40 cellular contexts compared by ENCODE assay signal in genomic region chr9:110561826-110562225, GRCh38. TPM values are rescaled to one million over a fixed set of nuclear protein-coding genes. Genes with fewer than 3 reads are reported as not detected.
"Had no signal": no experiment of that assay in that cellular context is flagged by ENCODE, and none has a peak within 500 bp of the region (broad histone marks: within the 10 kb centered on the region; RNA-seq: fewer than 3 reads in every experiment).

No MANE protein-coding gene starts in this region.

- H3K36me3 ChIP-seq: adrenal gland, ascending aorta, brain microvascular endothelial cell, breast epithelium, cardiac muscle cell had no signal

- H3K4me1 ChIP-seq: adrenal gland, body of pancreas, breast epithelium had no signal

- H3K4me3 Mint-ChIP-seq: activated naive CD4-positive, alpha-beta T cell treated with anti-CD3 and anti-CD28 coated beads for 36 hours; activated naive CD4-positive, alpha-beta T cell treated with anti-CD3 and anti-CD28 coated beads, Interleukin-2, amount 50 U/mL, for 24 hours; activated naive CD8-positive, alpha-beta T cell; activated naive CD8-positive, alpha-beta T cell treated with anti-CD3 and anti-CD28 coated beads for 36 hours; activated naive CD8-positive, alpha-beta T cell treated with anti-CD3 and anti-CD28 coated beads, Interleukin-2, amount 10 ng/mL, durations not matched to agents 7 days and 5 days; activated naive CD8-positive, alpha-beta T cell treated with anti-CD3 and anti-CD28 coated beads, Interleukin-2, amount 50 U/mL, for 24 hours; activated T-cell treated with anti-CD3 and anti-CD28 coated beads, Interleukin-2, amount 50 U/mL, for 24 hours; activated T-cell treated with anti-CD3 and anti-CD28 coated beads, Interleukin-2, amount 50 U/mL, for 4 hours; activated T-cell treated with anti-CD3 and anti-CD28 coated beads, Interleukin-2, amount 50 U/mL, for 72 hours; activated T-helper 1 cell treated with anti-CD3 and anti-CD28 coated beads, Interleukin-12 subunit alpha, Interleukin-12 subunit beta, Interleukin-2, Interleukin-4 antibody, amounts not matched to agents 30 ng/mL and 10 ng/mL and 1 ng/mL, durations not matched to agents 14 hours and 24 hours and 36 hours; activated T-helper 17 cell treated with anti-CD3 and anti-CD28 coated beads, Interleukin-2, amount 50 U/mL, for 72 hours; brain; central memory CD8-positive, alpha-beta T cell had no signal

- ATAC-seq: activated naive CD4-positive, alpha-beta T cell treated with anti-CD3 and anti-CD28 coated beads, Interleukin-2, amount 50 U/mL, for 72 hours; activated naive CD8-positive, alpha-beta T cell treated with anti-CD3 and anti-CD28 coated beads, Interleukin-2, amount 50 U/mL, for 24 hours; activated T-cell treated with anti-CD3 and anti-CD28 coated beads, Interleukin-2, amount 50 U/mL, for 4 hours; activated T-cell treated with anti-CD3 and anti-CD28 coated beads, Interleukin-2, amount 50 U/mL, for 72 hours; activated T-helper 17 cell treated with anti-CD3 and anti-CD28 coated beads, Interleukin-2, amount 50 U/mL, for 72 hours; body of pancreas had no signal

- H3K27me3 Mint-ChIP-seq: activated naive CD8-positive, alpha-beta T cell treated with anti-CD3 and anti-CD28 coated beads for 36 hours; activated naive CD8-positive, alpha-beta T cell treated with anti-CD3 and anti-CD28 coated beads, Interleukin-2, amount 10 ng/mL, durations not matched to agents 7 days and 5 days; activated T-cell treated with anti-CD3 and anti-CD28 coated beads, Interleukin-2, amount 50 U/mL, for 24 hours; central memory CD8-positive, alpha-beta T cell had no signal

- H3K36me3 Mint-ChIP-seq: activated naive CD4-positive, alpha-beta T cell treated with anti-CD3 and anti-CD28 coated beads, Interleukin-2, amount 50 U/mL, for 24 hours; activated naive CD4-positive, alpha-beta T cell treated with anti-CD3 and anti-CD28 coated beads, Interleukin-2, amount 50 U/mL, for 72 hours; activated naive CD8-positive, alpha-beta T cell; activated naive CD8-positive, alpha-beta T cell treated with anti-CD3 and anti-CD28 coated beads for 36 hours; activated naive CD8-positive, alpha-beta T cell treated with anti-CD3 and anti-CD28 coated beads, Interleukin-2, amount 10 ng/mL, durations not matched to agents 7 days and 5 days; brain had no signal

- H3K9me3 ChIP-seq: adrenal gland, ascending aorta, body of pancreas, breast epithelium had no signal

- H3K27me3 ChIP-seq: adrenal gland, ascending aorta, brain microvascular endothelial cell, breast epithelium, cardiac muscle cell had no signal

- FAIRE-seq: astrocyte, bronchial epithelial cell had no signal

- H3K4me1 Mint-ChIP-seq: activated naive CD4-positive, alpha-beta T cell treated with anti-CD3 and anti-CD28 coated beads, Interleukin-2, amount 50 U/mL, for 24 hours; activated naive CD8-positive, alpha-beta T cell treated with anti-CD3 and anti-CD28 coated beads for 36 hours; activated naive CD8-positive, alpha-beta T cell treated with anti-CD3 and anti-CD28 coated beads, Interleukin-2, amount 10 ng/mL, durations not matched to agents 7 days and 5 days; activated naive CD8-positive, alpha-beta T cell treated with anti-CD3 and anti-CD28 coated beads, Interleukin-2, amount 50 U/mL, for 24 hours; activated T-helper 17 cell treated with anti-CD3 and anti-CD28 coated beads, Interleukin-2, amount 50 U/mL, for 72 hours; brain; central memory CD8-positive, alpha-beta T cell had no signal

- H3K27ac Mint-ChIP-seq: activated naive CD4-positive, alpha-beta T cell treated with anti-CD3 and anti-CD28 coated beads for 36 hours; activated naive CD4-positive, alpha-beta T cell treated with anti-CD3 and anti-CD28 coated beads, Interleukin-2, amount 50 U/mL, for 24 hours; activated naive CD4-positive, alpha-beta T cell treated with anti-CD3 and anti-CD28 coated beads, Interleukin-2, amount 50 U/mL, for 72 hours; activated naive CD8-positive, alpha-beta T cell; activated naive CD8-positive, alpha-beta T cell treated with anti-CD3 and anti-CD28 coated beads for 36 hours; activated naive CD8-positive, alpha-beta T cell treated with anti-CD3 and anti-CD28 coated beads, Interleukin-2, amount 10 ng/mL, durations not matched to agents 7 days and 5 days; activated naive CD8-positive, alpha-beta T cell treated with anti-CD3 and anti-CD28 coated beads, Interleukin-2, amount 50 U/mL, for 24 hours; activated T-cell treated with anti-CD3 and anti-CD28 coated beads, Interleukin-2, amount 50 U/mL, for 24 hours; activated T-cell treated with anti-CD3 and anti-CD28 coated beads, Interleukin-2, amount 50 U/mL, for 72 hours; activated T-helper 1 cell treated with anti-CD3 and anti-CD28 coated beads, Interleukin-12 subunit alpha, Interleukin-12 subunit beta, Interleukin-2, Interleukin-4 antibody, amounts not matched to agents 30 ng/mL and 10 ng/mL and 1 ng/mL, durations not matched to agents 14 hours and 24 hours and 36 hours; activated T-helper 17 cell treated with anti-CD3 and anti-CD28 coated beads, Interleukin-2, amount 50 U/mL, for 72 hours; activated T-helper 2 cell treated with anti-CD3 and anti-CD28 coated beads, Interferon-gamma antibody, Interleukin-2, Interleukin-4, amounts not matched to agents 10 μg/mL and 5 μg/mL and 100 μg/mL, durations not matched to agents 14 hours and 24 hours and 36 hours; brain had no signal

- DNase-seq: activated effector memory CD4-positive, alpha-beta T cell treated with anti-CD3 and anti-CD28 coated beads, Interleukin-2, amount 50 U/mL, for 16 hours; activated effector memory CD4-positive, alpha-beta T cell treated with Interleukin-2 at 50 U/mL for 16 hours; activated gamma-delta T cell; activated gamma-delta T cell treated with Interleukin-2 at 50 U/mL for 16 hours; activated naive CD4-positive, alpha-beta T cell; activated naive CD4-positive, alpha-beta T cell treated with anti-CD3 and anti-CD28 coated beads for 36 hours; activated naive CD4-positive, alpha-beta T cell treated with anti-CD3 and anti-CD28 coated beads, Interleukin-2, amount 50 U/mL, for 16 hours; activated naive CD4-positive, alpha-beta T cell treated with Interleukin-2 at 50 U/mL for 16 hours; activated naive CD8-positive, alpha-beta T cell treated with anti-CD3 and anti-CD28 coated beads for 36 hours; activated naive CD8-positive, alpha-beta T cell treated with anti-CD3 and anti-CD28 coated beads, Interleukin-2, amount 10 ng/mL, durations not matched to agents 7 days and 5 days; activated naive CD8-positive, alpha-beta T cell treated with anti-CD3 and anti-CD28 coated beads, Interleukin-2, amount 50 U/mL, for 24 hours; activated T-cell treated with anti-CD3 and anti-CD28 coated beads for 4 hours; activated T-cell treated with anti-CD3 and anti-CD28 coated beads, Interleukin-2, amount 50 U/mL, for 1 hour; activated T-cell treated with anti-CD3 and anti-CD28 coated beads, Interleukin-2, amount 50 U/mL, for 24 hours; activated T-cell treated with anti-CD3 and anti-CD28 coated beads, Interleukin-2, amount 50 U/mL, for 4 hours; activated T-cell treated with anti-CD3 and anti-CD28 coated beads, Interleukin-2, amount 50 U/mL, for 48 hours; activated T-cell treated with anti-CD3 and anti-CD28 coated beads, Interleukin-2, amount 50 U/mL, for 72 hours; adrenal gland; amniotic stem cell; amygdala; anterior cingulate cortex; aorta; body of pancreas; brain microvascular endothelial cell; caudate nucleus; central memory CD4-positive, alpha-beta T cell; cerebellar nuclear complex had no signal

- H3K9me3 Mint-ChIP-seq: activated naive CD4-positive, alpha-beta T cell treated with anti-CD3 and anti-CD28 coated beads, Interleukin-2, amount 50 U/mL, for 72 hours; activated T-cell treated with anti-CD3 and anti-CD28 coated beads, Interleukin-2, amount 50 U/mL, for 4 hours; activated T-helper 1 cell treated with anti-CD3 and anti-CD28 coated beads, Interleukin-12 subunit alpha, Interleukin-12 subunit beta, Interleukin-2, Interleukin-4 antibody, amounts not matched to agents 30 ng/mL and 10 ng/mL and 1 ng/mL, durations not matched to agents 14 hours and 24 hours and 36 hours; activated T-helper 2 cell treated with anti-CD3 and anti-CD28 coated beads, Interferon-gamma antibody, Interleukin-2, Interleukin-4, amounts not matched to agents 10 μg/mL and 5 μg/mL and 100 μg/mL, durations not matched to agents 14 hours and 24 hours and 36 hours had no signal

- H3K27ac ChIP-seq: adrenal gland, ascending aorta, body of pancreas, brain microvascular endothelial cell, breast epithelium, cardiac muscle cell had no signal

- H3K4me3 ChIP-seq: adrenal gland, ascending aorta, body of pancreas, breast epithelium, cardiac muscle cell had no signal

RNA-seq across cellular contexts. Expression of gene SVEP1, which starts 17.7 kb away (rescaled TPM):
- total RNA-seq: activated naive CD4-positive, alpha-beta T cell treated with anti-CD3 and anti-CD28 coated beads for 36 hours; activated naive CD8-positive, alpha-beta T cell treated with anti-CD3 and anti-CD28 coated beads for 36 hours; activated naive CD8-positive, alpha-beta T cell treated with anti-CD3 and anti-CD28 coated beads, Interleukin-2, amount 10 ng/mL, durations not matched to agents 7 days and 5 days; activated T-cell treated with anti-CD3 and anti-CD28 coated beads, Interleukin-2, amount 50 U/mL, for 72 hours; activated T-helper 1 cell treated with anti-CD3 and anti-CD28 coated beads, Interleukin-12 subunit alpha, Interleukin-12 subunit beta, Interleukin-2, Interleukin-4 antibody, amounts not matched to agents 30 ng/mL and 10 ng/mL and 1 ng/mL, durations not matched to agents 14 hours and 24 hours and 36 hours; activated T-helper 2 cell treated with anti-CD3 and anti-CD28 coated beads, Interferon-gamma antibody, Interleukin-2, Interleukin-4, amounts not matched to agents 10 μg/mL and 5 μg/mL and 100 μg/mL, durations not matched to agents 14 hours and 24 hours and 36 hours had no signal
